Comparison of ENCODE assay signal across 14 cellular contexts in genomic region chr7:106139253-106140251, GRCh38. TPM values are rescaled to one million over a fixed set of nuclear protein-coding genes. Genes with fewer than 3 reads are reported as not detected.
DNase-seq lines count a peak whose midpoint lies in the region; ATAC-seq, FAIRE-seq and TF ChIP-seq lines count a peak whose summit lies in the region.
"Had no signal": no experiment of that assay in that cellular context is flagged by ENCODE, and none has a peak within 500 bp of the region (broad histone marks: within the 10 kb centered on the region; RNA-seq: fewer than 3 reads in every experiment).

No MANE protein-coding gene starts in this region.

- peak; percentile 81 for DNase-seq in LHCN-M2 (ENCODE audit: low read depth)
- DNase-seq in kidney = no peak
- no peak for DNase-seq in C1 segment of cervical spinal cord (lab: John Stamatoyannopoulos, UW)
- no peak for DNase-seq in NCI-H2227 (lab: John Stamatoyannopoulos, UW; ENCODE audit: unreplicated experiment)
- DNase-seq in activated CD4-positive, alpha-beta memory T cell treated with anti-CD3 and anti-CD28 coated beads for 36 hours = no peak
- DNase-seq: amniotic stem cell, DMS53, naive B cell, NCI-H1105, RPMI8226 had no signal

- intact Hi-C loops in kidney (cut with DNase I) = no loop called here
- intact Hi-C loops in activated CD4-positive, alpha-beta memory T cell treated with anti-CD3 and anti-CD28 coated beads for 36 hours (cut with micrococcal nuclease) = no loop called here

- no peak for FAIRE-seq in kidney (lab: Jason Lieb, UNC)
- FAIRE-seq: H54 had no signal

- no peaks in the 10 kb centered on the region for H3K27me3 ChIP-seq in skeletal muscle tissue (ENCODE audit: control insufficient read depth in 3 of 3, insufficient read depth in 3 of 3, low read length in 3 of 3)

- H3K9me3 ChIP-seq in kidney (ENCODE audit: control insufficient read depth in 1 of 2, low read length in 2 of 2) = no peaks in the 10 kb centered on the region
- no peaks in the 10 kb centered on the region for H3K9me3 ChIP-seq in skeletal muscle tissue (ENCODE audit: control insufficient read depth in 3 of 3, low read length in 3 of 3)

- POLR2A ChIA-PET in activated CD4-positive, alpha-beta memory T cell treated with anti-CD3 and anti-CD28 coated beads for 36 hours (lab: Charles Lee) = no interaction called here

- ATAC-seq in GM21360 (IDR thresholded peaks at IDR 0.05; ENCODE audit: unreplicated experiment) = no peak

- no peak for TF ChIP-seq CTCF in brain (conservative IDR thresholded peaks at IDR 0.05)
- TF ChIP-seq CTCF in kidney (IDR thresholded peaks at IDR 0.05; ENCODE audit: borderline replicate concordance, extremely low read depth, insufficient read depth) = no peak

- H3K4me1 Mint-ChIP-seq in brain = peaks cover 52% of the 10 kb centered on the region
- H3K4me1 Mint-ChIP-seq in activated CD4-positive, alpha-beta memory T cell treated with anti-CD3 and anti-CD28 coated beads for 36 hours (ENCODE audit: low read depth) = no peaks in the 10 kb centered on the region

- H3K4me3 Mint-ChIP-seq in brain = peak overlapping the region; percentile 11 to 49 (median 22)
- no peak overlapping the region for H3K4me3 Mint-ChIP-seq in activated CD4-positive, alpha-beta memory T cell treated with anti-CD3 and anti-CD28 coated beads for 36 hours
- H3K4me3 Mint-ChIP-seq: naive B cell had no signal

- CTCF ChIA-PET in activated CD4-positive, alpha-beta memory T cell treated with anti-CD3 and anti-CD28 coated beads for 36 hours (lab: Charles Lee) = interaction anchor here (0.9 to 1.7 kb wide), 2 partner anchors 15 to 28 kb away, joined by 3 to 4 read pairs; no protein-coding TSS in a partner anchor

- no peak overlapping the region for H3K4me3 ChIP-seq in kidney (ENCODE audit: low read length in 2 of 2)
- H3K4me3 ChIP-seq in skeletal muscle tissue (ENCODE audit: low read length in 3 of 3) = peak overlapping the region in 2 of 3 donors; percentile 0 to 33

- peaks cover 0 to 8% (median 0%) of the 10 kb centered on the region in 5 experiments for H3K9me3 Mint-ChIP-seq in brain
- H3K9me3 Mint-ChIP-seq in activated CD4-positive, alpha-beta memory T cell treated with anti-CD3 and anti-CD28 coated beads for 36 hours = no peaks in the 10 kb centered on the region

- H3K36me3 ChIP-seq in kidney (ENCODE audit: control insufficient read depth in 1 of 2, insufficient read depth in 2 of 2, low read length in 2 of 2) (no peaks in the 10 kb centered on the region), skeletal muscle tissue (ENCODE audit: control insufficient read depth in 3 of 3, insufficient read depth in 3 of 3, low read length in 3 of 3) (no peaks in the 10 kb centered on the region)

- peaks cover 11 to 13% of the 10 kb centered on the region in 2 donors for H3K4me1 ChIP-seq in kidney (ENCODE audit: control insufficient read depth in 1 of 2, insufficient read depth in 1 of 2, low read depth in 1 of 2, low read length in 2 of 2)
- peaks cover 12 to 32% (median 28%) of the 10 kb centered on the region in 3 donors for H3K4me1 ChIP-seq in skeletal muscle tissue (ENCODE audit: control insufficient read depth in 3 of 3, insufficient read depth in 3 of 3, low read length in 3 of 3)

- no peaks in the 10 kb centered on the region for H3K36me3 Mint-ChIP-seq in brain
- no peaks in the 10 kb centered on the region for H3K36me3 Mint-ChIP-seq in activated CD4-positive, alpha-beta memory T cell treated with anti-CD3 and anti-CD28 coated beads for 36 hours
- H3K36me3 Mint-ChIP-seq: naive B cell had no signal

- peaks cover 3% of the 10 kb centered on the region for H3K27me3 Mint-ChIP-seq in brain
- H3K27me3 Mint-ChIP-seq in activated CD4-positive, alpha-beta memory T cell treated with anti-CD3 and anti-CD28 coated beads for 36 hours = no peaks in the 10 kb centered on the region
- H3K27me3 Mint-ChIP-seq: naive B cell had no signal

- H3K9ac ChIP-seq in kidney (ENCODE audit: low read length in 2 of 2) (no peak overlapping the region), skeletal muscle tissue (ENCODE audit: low read depth in 1 of 3, low read length in 3 of 3) (peak overlapping the region; percentile 67 to 81 (median 78))

- H3K27ac ChIP-seq in kidney (ENCODE audit: low read depth in 2 of 2, low read length in 2 of 2) (peak overlapping the region; percentile 28 to 57), skeletal muscle tissue (ENCODE audit: low read depth, low read length) (peak overlapping the region; percentile 98)

- H3K27ac Mint-ChIP-seq in brain = peak overlapping the region; percentile 79 to 95 (median 94)
- no peak overlapping the region for H3K27ac Mint-ChIP-seq in activated CD4-positive, alpha-beta memory T cell treated with anti-CD3 and anti-CD28 coated beads for 36 hours

RNA-seq across cellular contexts. Expression of gene SYPL1, which starts 27.4 kb away (rescaled TPM):
- total RNA-seq in LHCN-M2 (2014; rRNA removed) = 79.5 and 88.1 TPM in 2 replicates
- polyA plus RNA-seq in LHCN-M2 (2012) = 74.4 TPM
- 51.0 TPM for polyA plus RNA-seq in brain (ENCODE audit: insufficient read depth, low read depth, low replicate concordance)
- 111 TPM for total RNA-seq in kidney
- 90.8 TPM for polyA plus RNA-seq in kidney (ENCODE audit: insufficient read depth, low read depth, low replicate concordance)
- total RNA-seq in skeletal muscle tissue = 53.2 TPM
- total RNA-seq in activated CD4-positive, alpha-beta memory T cell treated with anti-CD3 and anti-CD28 coated beads for 36 hours = 10 to 100 TPM; 27.4 to 29.1 TPM

Comparison
In these comparisons a context has a peak if more than half of its experiments do, and no peak if none do; other contexts are left out.
1. H3K4me3 ChIP-seq: peak in skeletal muscle tissue (2 of 3); none in kidney (0 of 2).
2. H3K9ac ChIP-seq: peak in skeletal muscle tissue (3 of 3); none in kidney (0 of 2).